In genomic region chr2:23007836-23008235, GRCh38 we compare ENCODE assay signal across 23 cellular contexts.
A peak's percentile ranks its signal among the peaks of the same experiment; 100 is the strongest.
DNase-seq lines count a peak whose midpoint lies in the region; ATAC-seq and TF ChIP-seq lines count a peak whose summit lies in the region.
"Had no signal": no experiment of that assay in that cellular context is flagged by ENCODE, and none has a peak within 500 bp of the region (broad histone marks: within the 10 kb centered on the region; RNA-seq: fewer than 3 reads in every experiment).

No MANE protein-coding gene starts in this region.

- no peaks in the 10 kb centered on the region for H3K9me3 Mint-ChIP-seq in stimulated activated memory B cell treated with anti-CD40 and anti-IgM and Interleukin-4, amounts not matched to agents 10 μg/mL and 1 μg/mL and 100 μg/mL, for 72 hours

- H3K9me3 ChIP-seq in esophagus muscularis mucosa (no peaks in the 10 kb centered on the region), lung (ENCODE audit: control insufficient read depth in 2 of 2, insufficient read depth in 1 of 2, low read length in 1 of 2) (peaks cover 0 to 3% of the 10 kb centered on the region in 2 donors)
- H3K9me3 ChIP-seq: BE2C, BLaER1 had no signal

- no peak for TF ChIP-seq POLR2A in esophagus muscularis mucosa (IDR thresholded peaks at IDR 0.05; ENCODE audit: low read depth)

- no peak for TF ChIP-seq CTCF in esophagus muscularis mucosa (IDR thresholded peaks at IDR 0.05)
- no peak for TF ChIP-seq CTCF in lung (IDR thresholded peaks at IDR 0.05; ENCODE audit: control extremely low read depth, extremely low read depth)

- no peaks in the 10 kb centered on the region for H3K36me3 Mint-ChIP-seq in stimulated activated memory B cell treated with anti-CD40 and anti-IgM and Interleukin-4, amounts not matched to agents 10 μg/mL and 1 μg/mL and 100 μg/mL, for 72 hours
- H3K36me3 Mint-ChIP-seq: CD14-positive monocyte; CD4-positive, alpha-beta memory T cell; CD4-positive, CD25-positive, alpha-beta regulatory T cell; CD8-positive, alpha-beta memory T cell had no signal

- H3K27ac Mint-ChIP-seq in stimulated activated memory B cell treated with anti-CD40 and anti-IgM and Interleukin-4, amounts not matched to agents 10 μg/mL and 1 μg/mL and 100 μg/mL, for 72 hours, result no peak overlapping the region
- H3K27ac Mint-ChIP-seq: CD14-positive monocyte; CD4-positive, alpha-beta memory T cell; CD4-positive, CD25-positive, alpha-beta regulatory T cell; CD8-positive, alpha-beta memory T cell had no signal

- no peaks in the 10 kb centered on the region for H3K4me1 Mint-ChIP-seq in stimulated activated memory B cell treated with anti-CD40 and anti-IgM and Interleukin-4, amounts not matched to agents 10 μg/mL and 1 μg/mL and 100 μg/mL, for 72 hours
- H3K4me1 Mint-ChIP-seq: CD14-positive monocyte; CD4-positive, alpha-beta memory T cell; CD4-positive, CD25-positive, alpha-beta regulatory T cell; CD8-positive, alpha-beta memory T cell had no signal

- H3K27me3 Mint-ChIP-seq in stimulated activated memory B cell treated with anti-CD40 and anti-IgM and Interleukin-4, amounts not matched to agents 10 μg/mL and 1 μg/mL and 100 μg/mL, for 72 hours, result no peaks in the 10 kb centered on the region
- H3K27me3 Mint-ChIP-seq: CD4-positive, CD25-positive, alpha-beta regulatory T cell; CD8-positive, alpha-beta memory T cell had no signal

- TF ChIP-seq EP300 in esophagus muscularis mucosa (IDR thresholded peaks at IDR 0.05), result no peak

- intact Hi-C loops in esophagus muscularis mucosa (cut with DNase I), result no loop called here

- H3K4me1 ChIP-seq in esophagus muscularis mucosa (peaks cover 4 to 19% (median 16%) of the 10 kb centered on the region in 4 donors), lung (ENCODE audit: control insufficient read depth in 2 of 2, insufficient read depth in 2 of 2, low read length in 2 of 2) (peaks cover 0 to 2% of the 10 kb centered on the region in 2 donors)
- H3K4me1 ChIP-seq: BE2C, BLaER1 had no signal

- H3K36me3 ChIP-seq in esophagus muscularis mucosa, result no peaks in the 10 kb centered on the region
- no peaks in the 10 kb centered on the region for H3K36me3 ChIP-seq in lung (ENCODE audit: control insufficient read depth in 2 of 2, insufficient read depth in 2 of 2, low read length in 2 of 2)
- H3K36me3 ChIP-seq: BE2C, BLaER1 had no signal

- H3K4me3 ChIP-seq in esophagus muscularis mucosa (no peak overlapping the region), lung (no peak overlapping the region)
- H3K4me3 ChIP-seq: BLaER1, GM12878 had no signal

- no peak for ATAC-seq in lung (ENCODE audit: insufficient read depth, low FRiP score)
- ATAC-seq in stimulated activated memory B cell treated with anti-CD40 and anti-IgM and Interleukin-4, amounts not matched to agents 10 μg/mL and 1 μg/mL and 100 μg/mL, for 72 hours, result peak; percentile 21
- ATAC-seq: GM12878 had no signal

- H3K27ac ChIP-seq in esophagus muscularis mucosa (replicated peaks in 1 of 4) (no peak overlapping the region), lung (ENCODE audit: low read depth in 1 of 2, low read length in 1 of 2) (no peak overlapping the region)
- H3K27ac ChIP-seq: BLaER1 had no signal

- H3K27me3 ChIP-seq in esophagus muscularis mucosa (no peaks in the 10 kb centered on the region), lung (ENCODE audit: control insufficient read depth, insufficient read depth) (no peaks in the 10 kb centered on the region)
- H3K27me3 ChIP-seq: BE2C, BLaER1 had no signal

- H3K4me3 Mint-ChIP-seq in stimulated activated memory B cell treated with anti-CD40 and anti-IgM and Interleukin-4, amounts not matched to agents 10 μg/mL and 1 μg/mL and 100 μg/mL, for 72 hours, result no peak overlapping the region
- H3K4me3 Mint-ChIP-seq: CD14-positive monocyte; CD4-positive, alpha-beta memory T cell; CD4-positive, CD25-positive, alpha-beta regulatory T cell; CD8-positive, alpha-beta memory T cell had no signal

- DNase-seq in esophagus muscularis mucosa (ENCODE audit: extremely low spot score), result peak; percentile 86
- peak; percentile 24 for DNase-seq in lung (ENCODE audit: low spot score)
- DNase-seq in NK-92 treated with Interleukin-12 subunit alpha and Interleukin-12 subunit beta, amount 100 ng/mL, for 24 hours (lab: John Stamatoyannopoulos, UW), result no peak
- DNase-seq in NCI-H2171 (lab: John Stamatoyannopoulos, UW), result no peak
- DNase-seq: 8988T; ACHN; BE2C; C1 segment of cervical spinal cord; CD4-positive, alpha-beta memory T cell; CD4-positive, CD25-positive, alpha-beta regulatory T cell; CD8-positive, alpha-beta memory T cell; COR-L47; DMS 273 treated with DMSO at 0.1 percent for 48 hours; DMS153; DMS53; DMS79; DND-41; EL; GDM1 had no signal

Comparison
In these comparisons a context has a peak if more than half of its experiments do, and no peak if none do; other contexts are left out.
1. DNase-seq: peak in esophagus muscularis mucosa (single experiment) and lung (single experiment); none in NK-92 treated with Interleukin-12 subunit alpha and Interleukin-12 subunit beta, amount 100 ng/mL, for 24 hours (single experiment) and NCI-H2171 (single experiment).